ENCODE assay signal across 8 cellular contexts in genomic region chr18:57210101-57210661, GRCh38.
DNase-seq lines count a peak whose midpoint lies in the region; ATAC-seq, FAIRE-seq and TF ChIP-seq lines count a peak whose summit lies in the region.

No MANE protein-coding gene starts in this region.

- H3K79me2 ChIP-seq in K562 (ENCODE audit: control insufficient read depth, insufficient read depth, low read length) = no peaks in the 10 kb centered on the region

- H3K36me3 Mint-ChIP-seq in immature natural killer cell = no peaks in the 10 kb centered on the region
- H3K36me3 Mint-ChIP-seq in stimulated activated naive B cell treated with anti-CD40 and anti-IgM and Interleukin-4, amounts not matched to agents 10 μg/mL and 1 μg/mL and 100 μg/mL, for 72 hours = no peaks in the 10 kb centered on the region

- H3K4me3 Mint-ChIP-seq in immature natural killer cell = peak overlapping the region in 4 of 5 donors; percentile 6 to 69 (median 22)
- peak overlapping the region in 1 of 2 donors; percentile 21 for H3K4me3 Mint-ChIP-seq in stimulated activated naive B cell treated with anti-CD40 and anti-IgM and Interleukin-4, amounts not matched to agents 10 μg/mL and 1 μg/mL and 100 μg/mL, for 72 hours

- H3K4me1 Mint-ChIP-seq in immature natural killer cell = peaks cover 4 to 6% of the 10 kb centered on the region in 2 donors
- peaks cover 7 to 8% of the 10 kb centered on the region in 2 donors for H3K4me1 Mint-ChIP-seq in stimulated activated naive B cell treated with anti-CD40 and anti-IgM and Interleukin-4, amounts not matched to agents 10 μg/mL and 1 μg/mL and 100 μg/mL, for 72 hours

- DNase-seq in ACHN (peak; percentile 71), NCI-H226 (peak; percentile 86), K562 (ENCODE audit: extremely low read depth in 1 of 4, low spot score in 3 of 4) (peak in 3 of 4 experiments; percentile 5 to 12 (median 10)), immature natural killer cell (no peak), cortex of kidney (lab: John Stamatoyannopoulos, UW) (no peak)
- DNase-seq in stimulated activated naive B cell treated with anti-CD40 and anti-IgM and Interleukin-4, amounts not matched to agents 10 μg/mL and 1 μg/mL and 100 μg/mL, for 72 hours = no peak
- DNase-seq in stimulated activated CD4-positive, alpha-beta T cell treated with anti-CD3 and anti-CD28 coated beads, Interleukin-1b, Interleukin-23, amount 100 ng/mL, for 48 hours = no peak

- ATAC-seq in GM19324 (IDR thresholded peaks at IDR 0.05; ENCODE audit: low FRiP score, unreplicated experiment) = peak; percentile 16
- ATAC-seq in K562 = peak; percentile 72
- peak; percentile 10 to 67 for ATAC-seq in stimulated activated naive B cell treated with anti-CD40 and anti-IgM and Interleukin-4, amounts not matched to agents 10 μg/mL and 1 μg/mL and 100 μg/mL, for 72 hours (replicated peaks)

- POLR2A ChIA-PET in K562 (lab: Yijun Ruan, JAX) = interaction anchor here (0.7 kb wide), 2 partner anchors 171 to 348 kb away, joined by 3 read pairs; no protein-coding TSS in a partner anchor

- no peak for TF ChIP-seq EP300 in K562 (IDR thresholded peaks at IDR 0.05; ENCODE audit: low read length)

- in situ Hi-C loops in ACHN (cut with HindIII; ENCODE audit: low pct_ligation_motif_present, low pct_unique_long_range_greater_than_20kb, low sequenced_read_pairs) (no loop called here), K562 (cut with MboI) (no loop called here)

- H3K9ac ChIP-seq in K562 (ENCODE audit: insufficient read depth in 1 of 2, low read depth in 2 of 2, low read length in 2 of 2) = no peak overlapping the region

- 0% methylated on average over 7 of the region's 11 CpGs for WGBS in K562 (ENCODE audit: insufficient coverage, low coverage, missing lambda C conversion rate)

- no peak for TF ChIP-seq RAD21 in K562 (CRISPR knock-in tag; conservative IDR thresholded peaks at IDR 0.05 in 1 of 2, IDR thresholded peaks at IDR 0.05 in 1 of 2)

- H3K9me3 ChIP-seq in K562 (replicated peaks; ENCODE audit: control insufficient read depth, insufficient read depth, low read depth, low read length) = no peaks in the 10 kb centered on the region

- BruUV-seq in K562 (replicated peaks; lab: Mats Ljungman, UMichigan) = no TSS peak

- H3K27ac Mint-ChIP-seq in immature natural killer cell = no peak overlapping the region
- H3K27ac Mint-ChIP-seq in stimulated activated naive B cell treated with anti-CD40 and anti-IgM and Interleukin-4, amounts not matched to agents 10 μg/mL and 1 μg/mL and 100 μg/mL, for 72 hours = peak overlapping the region; percentile 43

- no peaks in the 10 kb centered on the region for H4K20me1 ChIP-seq in K562 (replicated peaks; ENCODE audit: control insufficient read depth, insufficient read depth, low read length)

- intact Hi-C loops in K562 (cut with micrococcal nuclease) = no loop called here

- H3K27me3 Mint-ChIP-seq in immature natural killer cell (ENCODE audit: low read depth in 3 of 3) = peaks cover 4 to 8% (median 6%) of the 10 kb centered on the region in 3 donors
- H3K27me3 Mint-ChIP-seq in stimulated activated naive B cell treated with anti-CD40 and anti-IgM and Interleukin-4, amounts not matched to agents 10 μg/mL and 1 μg/mL and 100 μg/mL, for 72 hours = peaks cover 43 to 62% of the 10 kb centered on the region in 2 donors

- FAIRE-seq in K562 (lab: Jason Lieb, UNC) = no peak

- no peak for TF ChIP-seq CTCF in K562 (IDR thresholded peaks at IDR 0.05 in 2 of 3, conservative IDR thresholded peaks at IDR 0.05 in 1 of 3; ENCODE audit: insufficient read depth in 2 of 3, low read depth in 1 of 3, low read length in 3 of 3)

- no peaks in the 10 kb centered on the region for H3K9me1 ChIP-seq in K562 (ENCODE audit: control insufficient read depth, insufficient read depth, low read length)

- CTCF ChIA-PET in K562 (lab: Yijun Ruan, JAX; ENCODE audit: low intra/inter-chr PET ratio) = no interaction called here

- no peaks in the 10 kb centered on the region for H3K36me3 ChIP-seq in K562 (ENCODE audit: control insufficient read depth, insufficient read depth, low read length)

- H3K27ac ChIP-seq in K562 (ENCODE audit: extremely low read depth, low read depth, low read length) = no peak overlapping the region

- H3K4me3 ChIP-seq in K562 = no peak overlapping the region

- H2AFZ ChIP-seq in K562 (ENCODE audit: low read depth, low read length) = no peak overlapping the region

- peaks cover 0 to 5% of the 10 kb centered on the region in 2 experiments; a peak in 1 of 5 replicates for H3K27me3 ChIP-seq in K562 (ENCODE audit: control insufficient read depth in 2 of 2, insufficient read depth in 2 of 2, low read length in 2 of 2)

- no peaks in the 10 kb centered on the region; a peak in 1 of 5 replicates for H3K4me1 ChIP-seq in K562 (replicated peaks in 1 of 2; ENCODE audit: control insufficient read depth in 2 of 2, insufficient read depth in 2 of 2, low read length in 2 of 2)

- H3K4me2 ChIP-seq in K562 (ENCODE audit: insufficient read depth, low read length) = no peak overlapping the region

- TF ChIP-seq POLR2A in K562 (conservative IDR thresholded peaks at IDR 0.05) = no peak

- peaks cover 0 to 1% (median 0%) of the 10 kb centered on the region in 6 donors for H3K9me3 Mint-ChIP-seq in immature natural killer cell
- no peaks in the 10 kb centered on the region for H3K9me3 Mint-ChIP-seq in stimulated activated naive B cell treated with anti-CD40 and anti-IgM and Interleukin-4, amounts not matched to agents 10 μg/mL and 1 μg/mL and 100 μg/mL, for 72 hours

TF ChIP-seq in K562, 482 proteins besides CTCF, POLR2A, EP300 and RAD21 (continues in another document):
- TF ChIP-seq CEBPG (CRISPR knock-in tag; IDR thresholded peaks at IDR 0.05) (no peak), CEBPG (tag; conservative IDR thresholded peaks at IDR 0.05 in 1 of 2, IDR thresholded peaks at IDR 0.05 in 1 of 2) (no peak), ZNF324 (CRISPR knock-in tag; IDR thresholded peaks at IDR 0.05) (no peak), STAT5B (CRISPR knock-in tag; IDR thresholded peaks at IDR 0.05) (no peak), CTBP1 (IDR thresholded peaks at IDR 0.05; ENCODE audit: borderline replicate concordance) (0 out of 2 replicates have a peak, but pooled peaks have one; percentile 17), RAD51 (IDR thresholded peaks at IDR 0.05; ENCODE audit: borderline replicate concordance, low read depth) (no peak), ATF3 (IDR thresholded peaks at IDR 0.05) (peak; percentile 62), ATF3 (CRISPR knock-in tag; conservative IDR thresholded peaks at IDR 0.05) (no peak), ARID4B (CRISPR knock-in tag; IDR thresholded peaks at IDR 0.05) (no peak), GTF2A2 (tag; IDR thresholded peaks at IDR 0.05) (no peak), BRD9 (IDR thresholded peaks at IDR 0.05; ENCODE audit: low read depth, partially characterized antibody) (no peak), POLR2AphosphoS5 (IDR thresholded peaks at IDR 0.05; ENCODE audit: control insufficient read depth, insufficient read depth, low read depth, low read length) (no peak), JUND (IDR thresholded peaks at IDR 0.05; ENCODE audit: borderline replicate concordance, low read depth, low read length) (peak; percentile 77), JUND (tag; IDR thresholded peaks at IDR 0.05; ENCODE audit: borderline replicate concordance, low read depth, low read length) (peak; percentile 74; the same call in 2 of the 3 replicates), ZNF12 (CRISPR knock-in tag; IDR thresholded peaks at IDR 0.05) (no peak), FOSL1 (tag; conservative IDR thresholded peaks at IDR 0.05) (peak; percentile 54)

Comparison
In these comparisons a context has a peak if more than half of its experiments do, and no peak if none do; other contexts are left out.
1. DNase-seq: peak in ACHN (single experiment), NCI-H226 (single experiment) and K562 (3 of 4); none in immature natural killer cell (0 of 3), stimulated activated naive B cell treated with anti-CD40 and anti-IgM and Interleukin-4, amounts not matched to agents 10 μg/mL and 1 μg/mL and 100 μg/mL, for 72 hours (single experiment), cortex of kidney (single experiment) and stimulated activated CD4-positive, alpha-beta T cell treated with anti-CD3 and anti-CD28 coated beads, Interleukin-1b, Interleukin-23, amount 100 ng/mL, for 48 hours (single experiment).
2. ATAC-seq: peak in every context shown above with its lines; median percentile 72 in K562; 38 in stimulated activated naive B cell treated with anti-CD40 and anti-IgM and Interleukin-4, amounts not matched to agents 10 μg/mL and 1 μg/mL and 100 μg/mL, for 72 hours; 16 in GM19324.